In the genomic region with DNA sequence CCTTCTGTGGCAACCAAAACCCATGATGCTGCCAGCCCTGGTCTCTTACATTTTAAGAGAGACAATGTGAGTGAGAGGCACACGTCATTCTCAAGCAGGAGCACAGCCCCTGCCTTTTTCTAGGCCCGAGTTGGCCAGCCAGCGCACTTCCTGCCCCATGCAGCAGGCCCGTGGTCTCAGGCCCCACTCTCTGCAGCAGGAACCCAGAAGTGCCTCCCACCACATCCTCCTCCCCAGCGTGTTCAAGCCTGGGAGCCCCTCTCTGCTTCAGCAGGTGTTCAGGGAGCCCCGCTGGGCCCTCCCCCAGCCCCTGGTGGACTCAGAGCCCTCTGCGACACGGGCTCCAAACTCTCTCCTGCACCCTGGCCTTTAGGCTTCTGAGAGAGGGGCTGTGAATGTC, we compare ENCODE assay signal across 11 cellular contexts. TPM values are rescaled to one million over a fixed set of nuclear protein-coding genes. Genes with fewer than 3 reads are reported as not detected.
DNase-seq lines count a peak whose midpoint lies in the region; ATAC-seq and TF ChIP-seq lines count a peak whose summit lies in the region.
"Had no signal": no experiment of that assay in that cellular context is flagged by ENCODE, and none has a peak within 500 bp of the region (broad histone marks: within the 10 kb centered on the region; RNA-seq: fewer than 3 reads in every experiment).

No MANE protein-coding gene starts in this region.

- no peak overlapping the region for H3K4me3 ChIP-seq in CD8-positive, alpha-beta T cell (ENCODE audit: low read depth, low read length)
- peak overlapping the region; percentile 20 for H3K4me3 ChIP-seq in Jurkat, Clone E6-1 (ENCODE audit: low read length)

- peak overlapping the region; percentile 68 for H3K4me3 Mint-ChIP-seq in CD8-positive, alpha-beta T cell
- H3K4me3 Mint-ChIP-seq in natural killer cell: peak overlapping the region; percentile 69

- peaks cover 64% of the 10 kb centered on the region for H3K4me1 Mint-ChIP-seq in CD8-positive, alpha-beta T cell (ENCODE audit: low read depth)
- H3K4me1 Mint-ChIP-seq in natural killer cell: peaks cover 63 to 68% of the 10 kb centered on the region in 2 donors

- H3K27ac ChIP-seq in CD8-positive, alpha-beta T cell (ENCODE audit: low read depth, low read length): peak overlapping the region; percentile 57

- no peaks in the 10 kb centered on the region for H3K9me3 ChIP-seq in CD8-positive, alpha-beta T cell (ENCODE audit: low read length)

- CTCF ChIA-PET in CD8-positive, alpha-beta T cell (lab: Charles Lee): interaction anchor here (2.3 to 3.4 kb wide), 2 partner anchors 33 to 57 kb away, joined by 12 to 21 read pairs; no protein-coding TSS in a partner anchor

- peak overlapping the region; percentile 95 for H3K27ac Mint-ChIP-seq in CD8-positive, alpha-beta T cell
- H3K27ac Mint-ChIP-seq in natural killer cell: peak overlapping the region; percentile 87 to 91

- peaks cover 2% of the 10 kb centered on the region for H3K9me3 Mint-ChIP-seq in CD8-positive, alpha-beta T cell
- peaks cover 0 to 3% of the 10 kb centered on the region in 2 donors for H3K9me3 Mint-ChIP-seq in natural killer cell

- peak; percentile 73 for ATAC-seq in CD8-positive, alpha-beta T cell
- ATAC-seq in natural killer cell (peak; percentile 69 to 80 (median 79)), GM19452 (IDR thresholded peaks at IDR 0.05; ENCODE audit: unreplicated experiment) (no peak), HG03342 (IDR thresholded peaks at IDR 0.05; ENCODE audit: unreplicated experiment) (no peak)

- intact Hi-C loops in CD8-positive, alpha-beta T cell (cut with DNase I, micrococcal nuclease): loop anchor here (1.0 to 2.0 kb wide), 4 partner anchors 16 to 76 kb away; partner anchors contain the start of gene NCBP3 (in 1 of the 2)
- intact Hi-C loops in natural killer cell (cut with micrococcal nuclease): no loop called here

- no peaks in the 10 kb centered on the region for H3K36me3 Mint-ChIP-seq in CD8-positive, alpha-beta T cell
- H3K36me3 Mint-ChIP-seq in natural killer cell: no peaks in the 10 kb centered on the region

- peaks cover 66% of the 10 kb centered on the region for H3K4me1 ChIP-seq in CD8-positive, alpha-beta T cell (ENCODE audit: insufficient read depth, low read length)

- POLR2A ChIA-PET in CD8-positive, alpha-beta T cell (lab: Charles Lee): interaction anchor here (1.1 to 1.5 kb wide), 4 partner anchors 12 to 32 kb away, joined by 3 to 5 read pairs (median 3); no protein-coding TSS in a partner anchor

- TF ChIP-seq CTCF in CD8-positive, alpha-beta T cell (IDR thresholded peaks at IDR 0.05): no peak
- no peak for TF ChIP-seq CTCF in natural killer cell (IDR thresholded peaks at IDR 0.05)

- H3K27me3 Mint-ChIP-seq in CD8-positive, alpha-beta T cell (ENCODE audit: low read depth): no peaks in the 10 kb centered on the region
- peaks cover 0 to 4% of the 10 kb centered on the region in 2 donors for H3K27me3 Mint-ChIP-seq in natural killer cell (ENCODE audit: low read depth in 2 of 2)

- no peaks in the 10 kb centered on the region for H3K27me3 ChIP-seq in CD8-positive, alpha-beta T cell (ENCODE audit: insufficient read depth, low read length)

- peak; percentile 30 to 88 (median 66) for DNase-seq in CD8-positive, alpha-beta T cell
- DNase-seq in Jurkat, Clone E6-1 (ENCODE audit: low read depth, low spot score): peak; percentile 96
- peak; percentile 55 for DNase-seq in activated gamma-delta T cell treated with anti-CD3 and anti-CD28 coated beads, Interleukin-2, amount 50 U/mL, for 16 hours (ENCODE audit: low read depth)
- DNase-seq in natural killer cell (peak; percentile 54), amygdala (lab: John Stamatoyannopoulos, UW) (no peak), OCI-M1 (lab: John Stamatoyannopoulos, UW) (no peak)
- DNase-seq: activated CD4-positive, alpha-beta T cell treated with anti-CD3 and anti-CD28 coated beads for 1 hour; activated naive CD4-positive, alpha-beta T cell; caudate nucleus had no signal

- no peaks in the 10 kb centered on the region for H3K36me3 ChIP-seq in CD8-positive, alpha-beta T cell (ENCODE audit: insufficient read depth, low read length)

RNA-seq across cellular contexts. Expression of gene ITGAE, which starts 30.5 kb away (rescaled TPM):
- 10 to 100 TPM; 23.0 to 25.7 TPM for total RNA-seq in CD8-positive, alpha-beta T cell
- 51.6 TPM for polyA plus RNA-seq in Jurkat, Clone E6-1 (2012; ENCODE audit: insufficient read depth, insufficient read length)
- 10 to 100 TPM; 12.8 to 13.8 (median 13.8) TPM for total RNA-seq in natural killer cell

RNA-seq across cellular contexts. Expression of gene HASPIN, which starts 46.8 kb away (rescaled TPM):
- total RNA-seq in CD8-positive, alpha-beta T cell: under 1 TPM; 0.38 to 0.58 TPM
- 16.1 TPM for polyA plus RNA-seq in Jurkat, Clone E6-1 (2012; ENCODE audit: insufficient read depth, insufficient read length)
- under 1 TPM; 0.33 to 0.79 (median 0.70) TPM for total RNA-seq in natural killer cell

Comparison
In these comparisons a context has a peak if more than half of its experiments do, and no peak if none do; other contexts are left out.
1. ATAC-seq: peak in CD8-positive, alpha-beta T cell (single experiment) and natural killer cell (3 of 3); none in GM19452 (single experiment) and HG03342 (single experiment).
2. DNase-seq: peak in CD8-positive, alpha-beta T cell (7 of 7), Jurkat, Clone E6-1 (single experiment), activated gamma-delta T cell treated with anti-CD3 and anti-CD28 coated beads, Interleukin-2, amount 50 U/mL, for 16 hours (single experiment) and natural killer cell (single experiment); none in amygdala (0 of 56) and OCI-M1 (single experiment).